9 cellular contexts compared by ENCODE assay signal in genomic region chr5:43305948-43306563, GRCh38. TPM values are rescaled to one million over a fixed set of nuclear protein-coding genes. Genes with fewer than 3 reads are reported as not detected.
DNase-seq lines count a peak whose midpoint lies in the region; ATAC-seq, FAIRE-seq and TF ChIP-seq lines count a peak whose summit lies in the region.
"Had no signal": no experiment of that assay in that cellular context is flagged by ENCODE, and none has a peak within 500 bp of the region (broad histone marks: within the 10 kb centered on the region; RNA-seq: fewer than 3 reads in every experiment).

No MANE protein-coding gene starts in this region.

- H3K79me2 ChIP-seq in GM23338 (replicated peaks; ENCODE audit: insufficient read depth): peaks cover 100% of the 10 kb centered on the region

- 0 out of 2 replicates have a peak overlapping the region, but pooled peaks have one; percentile 22 for H3K4me3 ChIP-seq in GM23338
- no peak overlapping the region for H3K4me3 ChIP-seq in NB4 (ENCODE audit: low read depth, low read length)
- H3K4me3 ChIP-seq in SK-N-MC: no peak overlapping the region
- H3K4me3 ChIP-seq: BLaER1 treated with 17β-estradiol and CSF1 and Interleukin-3, amounts not matched to agents 10 nM and 100 nM had no signal

- H3F3A ChIP-seq in GM23338 (replicated peaks; ENCODE audit: low read depth): no peaks in the 10 kb centered on the region

- no peak overlapping the region for H3K9ac ChIP-seq in SK-N-MC (ENCODE audit: insufficient read length)
- H3K9ac ChIP-seq: BLaER1 treated with 17β-estradiol and CSF1 and Interleukin-3, amounts not matched to agents 10 nM and 100 nM had no signal

- POLR2A ChIA-PET in naive thymus-derived CD8-positive, alpha-beta T cell (lab: Charles Lee): interaction anchor here (1.1 to 1.5 kb wide), 2 partner anchors 178 to 394 kb away, joined by 4 to 6 read pairs; partner anchors contain the start of gene TMEM267

- peak; percentile 36 for DNase-seq in NCI-H345 (lab: John Stamatoyannopoulos, UW)
- DNase-seq in NCI-H345 treated with DMSO at 0.1 percent for 48 hours (lab: John Stamatoyannopoulos, UW; ENCODE audit: unreplicated experiment): no peak
- peak; percentile 79 for DNase-seq in GM23338 (ENCODE audit: low spot score)
- DNase-seq in NB4 (ENCODE audit: low read depth): peak; percentile 74
- DNase-seq in SK-N-MC (ENCODE audit: low read depth, low spot score): peak; percentile 64
- peak in 4 of 10 donors; percentile 24 to 58 (median 51) for DNase-seq in naive thymus-derived CD8-positive, alpha-beta T cell
- DNase-seq in stimulated activated CD4-positive, alpha-beta T cell treated with anti-CD3 and anti-CD28 coated beads, Interleukin-4, amount 100 ng/mL, for 1 hour: no peak

- H3K4me1 ChIP-seq in GM23338 (ENCODE audit: insufficient read depth): peaks cover 75% of the 10 kb centered on the region

- peaks cover 67% of the 10 kb centered on the region; the same call in 2 of the 3 replicates for H3K36me3 Mint-ChIP-seq in GM23338 (ENCODE audit: low read depth)
- peaks cover 0 to 14% (median 3%) of the 10 kb centered on the region in 3 donors for H3K36me3 Mint-ChIP-seq in naive thymus-derived CD8-positive, alpha-beta T cell

- peaks cover 91% of the 10 kb centered on the region for H4K20me1 ChIP-seq in GM23338 (replicated peaks; ENCODE audit: insufficient read depth)

- FAIRE-seq in endometrium (lab: Jason Lieb, UNC): peak; percentile 35

- no peaks in the 10 kb centered on the region for H3K9me2 ChIP-seq in GM23338 (ENCODE audit: insufficient read depth)

- H3K36me3 ChIP-seq in GM23338 (ENCODE audit: insufficient read depth) (peaks cover 5% of the 10 kb centered on the region; the same call in 1 of the 2 replicates), SK-N-MC (ENCODE audit: insufficient read depth, low read length) (peaks cover 82% of the 10 kb centered on the region)

- H3K4me1 Mint-ChIP-seq in GM23338: peaks cover 69% of the 10 kb centered on the region
- H3K4me1 Mint-ChIP-seq in naive thymus-derived CD8-positive, alpha-beta T cell: peaks cover 15 to 53% (median 41%) of the 10 kb centered on the region in 4 donors

- H3K4me3 Mint-ChIP-seq in GM23338: no peak overlapping the region
- no peak overlapping the region for H3K4me3 Mint-ChIP-seq in naive thymus-derived CD8-positive, alpha-beta T cell

- no peak for TF ChIP-seq POLR2A in NB4 (IDR thresholded peaks at IDR 0.05; ENCODE audit: extremely low read depth, insufficient read length)

- H3K27me3 Mint-ChIP-seq in GM23338 (ENCODE audit: insufficient read depth, low read depth, poor library complexity): peaks cover 2% of the 10 kb centered on the region
- H3K27me3 Mint-ChIP-seq in naive thymus-derived CD8-positive, alpha-beta T cell: no peaks in the 10 kb centered on the region

- H3K27me3 ChIP-seq in GM23338 (ENCODE audit: insufficient read depth): no peaks in the 10 kb centered on the region
- H3K27me3 ChIP-seq: BLaER1 treated with 17β-estradiol and CSF1 and Interleukin-3, amounts not matched to agents 10 nM and 100 nM had no signal

- H2AFZ ChIP-seq in GM23338: no peak overlapping the region

- ATAC-seq in GM23338: peak; percentile 62
- ATAC-seq in naive thymus-derived CD8-positive, alpha-beta T cell: peak; percentile 77 to 85

- no peaks in the 10 kb centered on the region for H3K9me3 ChIP-seq in SK-N-MC (ENCODE audit: low read depth, low read length)
- H3K9me3 ChIP-seq: BLaER1 treated with 17β-estradiol and CSF1 and Interleukin-3, amounts not matched to agents 10 nM and 100 nM had no signal

- no peaks in the 10 kb centered on the region for H3K9me3 Mint-ChIP-seq in GM23338
- H3K9me3 Mint-ChIP-seq in naive thymus-derived CD8-positive, alpha-beta T cell: no peaks in the 10 kb centered on the region

- peak overlapping the region; percentile 27; the same call in 1 of the 2 replicates for H3K27ac Mint-ChIP-seq in GM23338
- H3K27ac Mint-ChIP-seq in naive thymus-derived CD8-positive, alpha-beta T cell: peak overlapping the region in 3 of 10 donors; percentile 26 to 68 (median 34)

- peak; percentile 50 to 83 for TF ChIP-seq CTCF in GM23338 (conservative IDR thresholded peaks at IDR 0.05; ENCODE audit: low read depth in 2 of 2)
- TF ChIP-seq CTCF in NB4 (IDR thresholded peaks at IDR 0.05; ENCODE audit: low read depth, low read length): peak; percentile 64

- no peak overlapping the region for H3K4me2 ChIP-seq in GM23338

- H3K27ac ChIP-seq in GM23338 (ENCODE audit: low read depth): no peak overlapping the region
- peak overlapping the region; percentile 30; the same call in 1 of the 2 replicates for H3K27ac ChIP-seq in SK-N-MC
- H3K27ac ChIP-seq: BLaER1 treated with 17β-estradiol and CSF1 and Interleukin-3, amounts not matched to agents 10 nM and 100 nM had no signal

TF ChIP-seq in GM23338, 12 proteins besides CTCF, POLR2A, EP300 and RAD21:
- TF ChIP-seq CREB1 (CRISPR knock-in tag; IDR thresholded peaks at IDR 0.05; ENCODE audit: low read depth) (no peak), ZNF331 (CRISPR knock-in tag; IDR thresholded peaks at IDR 0.05; ENCODE audit: low read depth) (no peak), JUNB (IDR thresholded peaks at IDR 0.05; ENCODE audit: unreplicated experiment) (no peak), NANOG (IDR thresholded peaks at IDR 0.05; ENCODE audit: borderline replicate concordance) (no peak), ZNF114 (CRISPR knock-in tag; IDR thresholded peaks at IDR 0.05) (no peak)
- TF ChIP-seq, protein P1, sequence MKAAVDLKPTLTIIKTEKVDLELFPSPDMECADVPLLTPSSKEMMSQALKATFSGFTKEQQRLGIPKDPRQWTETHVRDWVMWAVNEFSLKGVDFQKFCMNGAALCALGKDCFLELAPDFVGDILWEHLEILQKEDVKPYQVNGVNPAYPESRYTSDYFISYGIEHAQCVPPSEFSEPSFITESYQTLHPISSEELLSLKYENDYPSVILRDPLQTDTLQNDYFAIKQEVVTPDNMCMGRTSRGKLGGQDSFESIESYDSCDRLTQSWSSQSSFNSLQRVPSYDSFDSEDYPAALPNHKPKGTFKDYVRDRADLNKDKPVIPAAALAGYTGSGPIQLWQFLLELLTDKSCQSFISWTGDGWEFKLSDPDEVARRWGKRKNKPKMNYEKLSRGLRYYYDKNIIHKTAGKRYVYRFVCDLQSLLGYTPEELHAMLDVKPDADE (IDR thresholded peaks at IDR 0.05): no peak

RNA-seq across cellular contexts. Expression of gene HMGCS1, which starts 7.2 kb away (rescaled TPM):
- total RNA-seq in GM23338 (2014; rRNA removed; shearing (Covaris generic)): 278 and 339 TPM in 2 replicates
- 152 and 172 TPM in 2 replicates for polyA plus RNA-seq in GM23338 (2016; fragmentation: Nextera tagmentation; extraction: Ambion mirVana)
- total RNA-seq in naive thymus-derived CD8-positive, alpha-beta T cell: 10 to 100 TPM; 32.5 to 36.5 TPM
- polyA plus RNA-seq in naive thymus-derived CD8-positive, alpha-beta T cell: 10 to 100 TPM in 1 of 3 donors, 1 to 10 TPM in 2; 4.0 to 11.6 (median 4.2) TPM

Comparison
In these comparisons a context has a peak if more than half of its experiments do, and no peak if none do; other contexts are left out.
1. DNase-seq: peak in NCI-H345 (single experiment), GM23338 (single experiment), NB4 (single experiment) and SK-N-MC (single experiment); none in NCI-H345 treated with DMSO at 0.1 percent for 48 hours (single experiment) and stimulated activated CD4-positive, alpha-beta T cell treated with anti-CD3 and anti-CD28 coated beads, Interleukin-4, amount 100 ng/mL, for 1 hour (single experiment).